Comparison of ENCODE assay signal across 15 cellular contexts in the genomic region with DNA sequence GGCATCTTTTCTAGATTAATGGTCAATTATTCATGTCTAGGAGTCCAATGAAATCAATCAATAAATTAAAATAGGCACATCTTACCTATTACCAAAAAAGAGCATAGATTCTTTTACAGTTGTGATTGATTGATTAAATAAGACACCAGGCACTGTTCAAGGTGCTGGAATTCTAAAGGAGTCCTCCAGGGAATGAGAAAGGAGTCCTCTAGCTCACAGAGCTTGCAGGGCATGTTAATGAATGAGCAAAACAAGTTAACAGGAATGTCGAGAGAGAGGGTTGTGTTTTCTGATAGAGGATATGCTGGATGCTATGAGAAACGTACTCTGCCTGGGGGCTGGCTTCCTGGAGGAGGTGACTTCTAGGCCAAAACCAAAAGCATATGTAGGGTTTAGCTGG.
"Had no signal": no experiment of that assay in that cellular context is flagged by ENCODE, and none has a peak within 500 bp of the region (broad histone marks: within the 10 kb centered on the region; RNA-seq: fewer than 3 reads in every experiment).

No MANE protein-coding gene starts in this region.

- H3K36me3 Mint-ChIP-seq: naive thymus-derived CD4-positive, alpha-beta T cell had no signal

- H3K27ac ChIP-seq: SJSA1, thyroid gland, VCaP had no signal

- H3K27me3 ChIP-seq: heart right ventricle, sigmoid colon, SJSA1, thyroid gland had no signal

- ATAC-seq: activated CD8-positive, alpha-beta T cell treated with anti-CD3 and anti-CD28 coated beads, Interleukin-2, amount 10 ng/mL, durations not matched to agents 7 days and 5 days; naive thymus-derived CD4-positive, alpha-beta T cell; stimulated activated naive CD8-positive, alpha-beta T cell treated with anti-CD3 and anti-CD28 coated beads, Interleukin-15, amount 100 ng/mL, for 72 hours had no signal

- H3K27ac Mint-ChIP-seq: activated CD8-positive, alpha-beta T cell treated with anti-CD3 and anti-CD28 coated beads, Interleukin-2, amount 10 ng/mL, durations not matched to agents 7 days and 5 days; activated T-helper 1 cell treated with anti-CD3 and anti-CD28 coated beads, Interleukin-12 subunit alpha, Interleukin-12 subunit beta, Interleukin-2, Interleukin-4 antibody, amounts not matched to agents 30 ng/mL and 10 ng/mL and 1 ng/mL, durations not matched to agents 14 hours and 24 hours and 36 hours; naive thymus-derived CD4-positive, alpha-beta T cell; stimulated activated naive CD8-positive, alpha-beta T cell treated with anti-CD3 and anti-CD28 coated beads, Interleukin-15, amount 100 ng/mL, for 72 hours had no signal

- H3K4me1 ChIP-seq: prostate gland, SJSA1, thyroid gland had no signal

- H3K4me3 Mint-ChIP-seq: activated CD8-positive, alpha-beta T cell treated with anti-CD3 and anti-CD28 coated beads, Interleukin-2, amount 10 ng/mL, durations not matched to agents 7 days and 5 days; activated T-helper 1 cell treated with anti-CD3 and anti-CD28 coated beads, Interleukin-12 subunit alpha, Interleukin-12 subunit beta, Interleukin-2, Interleukin-4 antibody, amounts not matched to agents 30 ng/mL and 10 ng/mL and 1 ng/mL, durations not matched to agents 14 hours and 24 hours and 36 hours; naive thymus-derived CD4-positive, alpha-beta T cell; stimulated activated naive CD8-positive, alpha-beta T cell treated with anti-CD3 and anti-CD28 coated beads, Interleukin-15, amount 100 ng/mL, for 72 hours had no signal

- H3K27me3 Mint-ChIP-seq: stimulated activated naive CD8-positive, alpha-beta T cell treated with anti-CD3 and anti-CD28 coated beads, Interleukin-15, amount 100 ng/mL, for 72 hours had no signal

- H3K9me3 ChIP-seq: prostate gland, sigmoid colon, SJSA1, thyroid gland had no signal

- H3K4me1 Mint-ChIP-seq: naive thymus-derived CD4-positive, alpha-beta T cell; stimulated activated naive CD8-positive, alpha-beta T cell treated with anti-CD3 and anti-CD28 coated beads, Interleukin-15, amount 100 ng/mL, for 72 hours had no signal

- DNase-seq: activated CD4-positive, alpha-beta T cell treated with anti-CD3 and anti-CD28 coated beads for 4 hours; activated CD8-positive, alpha-beta T cell treated with anti-CD3 and anti-CD28 coated beads, Interleukin-2, amount 10 ng/mL, durations not matched to agents 7 days and 5 days; activated naive CD4-positive, alpha-beta T cell; naive thymus-derived CD4-positive, alpha-beta T cell; stimulated activated CD4-positive, alpha-beta T cell treated with anti-CD3 and anti-CD28 coated beads, Interleukin-4, amount 100 ng/mL, for 1 hour; stimulated activated CD8-positive, alpha-beta memory T cell treated with anti-CD3 and anti-CD28 coated beads, Interleukin-4, amount 100 ng/mL, for 48 hours; stimulated activated naive CD8-positive, alpha-beta T cell treated with anti-CD3 and anti-CD28 coated beads, Interleukin-15, amount 100 ng/mL, for 72 hours; T-helper 9 cell had no signal

- H3K9me3 Mint-ChIP-seq: stimulated activated naive CD8-positive, alpha-beta T cell treated with anti-CD3 and anti-CD28 coated beads, Interleukin-15, amount 100 ng/mL, for 72 hours had no signal

- H3K36me3 ChIP-seq: heart right ventricle, prostate gland, sigmoid colon, SJSA1, thyroid gland had no signal

- H3K4me3 ChIP-seq: heart right ventricle, prostate gland, sigmoid colon, SJSA1, thyroid gland had no signal
